21 cellular contexts compared by ENCODE assay signal in the genomic region with DNA sequence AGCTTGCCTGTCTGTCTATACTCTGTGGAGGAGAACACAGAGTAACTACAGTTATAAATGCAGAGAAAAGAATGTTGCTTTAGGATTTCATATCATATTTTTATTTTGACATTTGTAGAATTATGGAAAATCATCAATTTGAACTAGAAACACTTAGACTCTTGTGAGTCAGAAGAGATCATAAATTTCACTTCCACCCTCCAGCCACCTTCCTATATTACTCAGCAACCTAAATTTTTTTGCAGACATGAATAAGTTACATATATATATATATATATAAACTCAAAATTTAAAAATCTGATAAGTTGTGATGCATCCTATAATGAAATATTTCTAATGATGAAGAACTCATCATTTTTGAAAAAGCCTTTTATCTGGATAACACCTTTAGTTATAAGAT.
DNase-seq lines count a peak whose midpoint lies in the region; ATAC-seq, FAIRE-seq and TF ChIP-seq lines count a peak whose summit lies in the region.
"Had no signal": no experiment of that assay in that cellular context is flagged by ENCODE, and none has a peak within 500 bp of the region (broad histone marks: within the 10 kb centered on the region; RNA-seq: fewer than 3 reads in every experiment).

No MANE protein-coding gene starts in this region.

- H3K27me3 Mint-ChIP-seq in effector memory CD8-positive, alpha-beta T cell, result no peaks in the 10 kb centered on the region
- H3K27me3 Mint-ChIP-seq: B cell; CD4-positive, alpha-beta T cell had no signal

- POLR2A ChIA-PET in IMR-90 (lab: Charles Lee; ENCODE audit: unreplicated experiment) (no interaction called here), GM12878 (lab: Charles Lee) (interaction anchor here (0.7 kb wide), 1 partner anchor 50 kb away, joined by 3 read pairs; no protein-coding TSS in a partner anchor)

- H3K4ac ChIP-seq in IMR-90 (ENCODE audit: low read depth, low read length), result no peak overlapping the region

- peaks cover 9% of the 10 kb centered on the region for H3K79me2 ChIP-seq in GM12878 (ENCODE audit: control insufficient read depth, insufficient read depth, low read length)

- no peak overlapping the region for H2BK15ac ChIP-seq in IMR-90 (ENCODE audit: low read depth, low read length)

- H3K27me3 ChIP-seq in IMR-90 (ENCODE audit: control insufficient read depth, insufficient read depth, low read length), result no peaks in the 10 kb centered on the region
- H3K27me3 ChIP-seq in GM12878 (replicated peaks in 1 of 2; ENCODE audit: control insufficient read depth in 2 of 2, insufficient read depth in 2 of 2, low read length in 1 of 2), result no peaks in the 10 kb centered on the region
- H3K27me3 ChIP-seq: BLaER1 treated with 17β-estradiol and CSF1 and Interleukin-3, amounts not matched to agents 10 nM and 100 nM had no signal

- H3K4me1 ChIP-seq in IMR-90 (ENCODE audit: control insufficient read depth, insufficient read depth, low read length) (peaks cover 2% of the 10 kb centered on the region; the same call in 1 of the 2 replicates), GM12878 (ENCODE audit: control insufficient read depth, insufficient read depth, low read length) (peaks cover 25% of the 10 kb centered on the region)
- H3K4me1 ChIP-seq: Caco-2 had no signal

- no peak for TF ChIP-seq EP300 in GM12878 (IDR thresholded peaks at IDR 0.05; ENCODE audit: borderline replicate concordance in 1 of 2, control insufficient read depth in 1 of 2, low read depth in 2 of 2, low read length in 2 of 2)

- H4K91ac ChIP-seq in IMR-90 (ENCODE audit: insufficient read depth, low read depth, low read length), result no peak overlapping the region

- no peaks in the 10 kb centered on the region for H3K4me1 Mint-ChIP-seq in effector memory CD8-positive, alpha-beta T cell (ENCODE audit: low read depth in 2 of 2)
- H3K4me1 Mint-ChIP-seq: B cell had no signal

- no peak for ATAC-seq in IMR-90 (ENCODE audit: low read depth)
- ATAC-seq in GM12878, result peak; percentile 21; the same call in 1 of the 3 replicates
- no peak for ATAC-seq in HG03159 (IDR thresholded peaks at IDR 0.05; ENCODE audit: unreplicated experiment)
- ATAC-seq in effector memory CD8-positive, alpha-beta T cell (replicated peaks), result no peak
- ATAC-seq: A549; CD8-positive, alpha-beta T cell had no signal

- dilution Hi-C loops in IMR-90 (cut with HindIII; ENCODE audit: low sequenced_read_pairs, unreplicated experiment), result no loop called here

- no peak for FAIRE-seq in GM12891 (lab: Jason Lieb, UNC)
- FAIRE-seq in GM12878 (lab: Jason Lieb, UNC), result no peak
- FAIRE-seq: A549, D721Med, G401.6, GM18507 had no signal

- no peak for TF ChIP-seq RAD21 in IMR-90 (IDR thresholded peaks at IDR 0.05; ENCODE audit: low read length)
- no peak for TF ChIP-seq RAD21 in GM12878 (IDR thresholded peaks at IDR 0.05; ENCODE audit: insufficient read depth, low read depth, low read length)

- no peaks in the 10 kb centered on the region; a peak in 1 of 4 replicates for H3K79me1 ChIP-seq in IMR-90 (ENCODE audit: low read depth in 1 of 2, low read length in 2 of 2)

- no peak for TF ChIP-seq POLR2A in GM12891 (IDR thresholded peaks at IDR 0.05; ENCODE audit: low read depth, low read length)
- TF ChIP-seq POLR2A in IMR-90 (IDR thresholded peaks at IDR 0.05; ENCODE audit: low read depth, low read length), result no peak
- TF ChIP-seq POLR2A in GM12878 (IDR thresholded peaks at IDR 0.05; ENCODE audit: low read depth, low read length), result no peak

- peaks cover 6% of the 10 kb centered on the region in 2 donors for H3K9me3 Mint-ChIP-seq in effector memory CD8-positive, alpha-beta T cell

- H2BK20ac ChIP-seq in IMR-90 (ENCODE audit: low read depth, low read length), result no peak overlapping the region

- H3K9ac ChIP-seq in IMR-90 (ENCODE audit: low read depth, low read length), result no peak overlapping the region
- no peak overlapping the region for H3K9ac ChIP-seq in GM12878 (ENCODE audit: control insufficient read depth, insufficient read depth, low read length)
- H3K9ac ChIP-seq: BLaER1 treated with 17β-estradiol and CSF1 and Interleukin-3, amounts not matched to agents 10 nM and 100 nM had no signal

- SMC1A ChIA-PET in GM12878 (lab: Charles Lee; ENCODE audit: uncharacterized antibody, unreplicated experiment), result interaction anchor here (0.8 to 1.2 kb wide), 3 partner anchors 25 to 126 kb away, joined by 3 to 4 read pairs (median 3); no protein-coding TSS in a partner anchor

- H2AK5ac ChIP-seq in IMR-90 (ENCODE audit: low read depth, low read length), result no peak overlapping the region

- H3K4me3 Mint-ChIP-seq in effector memory CD8-positive, alpha-beta T cell, result no peak overlapping the region
- H3K4me3 Mint-ChIP-seq: B cell; CD4-positive, alpha-beta T cell; CD8-positive, alpha-beta T cell had no signal

- no peak overlapping the region for H3K56ac ChIP-seq in IMR-90 (ENCODE audit: extremely low read depth, insufficient read depth, low read length)

- in situ Hi-C loops in IMR-90 (cut with MboI; ENCODE audit: low sequenced_read_pairs), result no loop called here
- in situ Hi-C loops in GM12878 (cut with MboI), result no loop called here

- H2AK9ac ChIP-seq in IMR-90 (replicated peaks; ENCODE audit: low read depth, low read length, poor library complexity), result no peak overlapping the region

- H3K9me3 ChIP-seq in IMR-90 (ENCODE audit: control insufficient read depth, insufficient read depth, low read length) (no peaks in the 10 kb centered on the region), GM12878 (replicated peaks; ENCODE audit: control insufficient read depth, insufficient read depth, low read length) (peaks cover 4% of the 10 kb centered on the region; the same call in 2 of the 3 replicates)

- no peak overlapping the region for H4K5ac ChIP-seq in IMR-90 (ENCODE audit: low read depth, low read length)

- peaks cover 3% of the 10 kb centered on the region; the same call in 1 of the 2 replicates for H3K9me1 ChIP-seq in IMR-90 (ENCODE audit: insufficient read depth, low read length)

- intact Hi-C loops in IMR-90 (cut with micrococcal nuclease), result no loop called here
- intact Hi-C loops in GM12878 (cut with micrococcal nuclease; ENCODE audit: unreplicated experiment), result no loop called here

- H2BK120ac ChIP-seq in IMR-90 (ENCODE audit: low read depth, low read length), result no peak overlapping the region

- H4K20me1 ChIP-seq in IMR-90 (ENCODE audit: insufficient read depth, low read length) (no peaks in the 10 kb centered on the region), GM12878 (ENCODE audit: control insufficient read depth, insufficient read depth) (no peaks in the 10 kb centered on the region)
- H4K20me1 ChIP-seq: BLaER1 treated with 17β-estradiol and CSF1 and Interleukin-3, amounts not matched to agents 10 nM and 100 nM had no signal

- H3K23ac ChIP-seq in IMR-90 (ENCODE audit: low read depth, low read length), result peak overlapping the region; percentile 9; the same call in 1 of the 2 replicates

- no peak overlapping the region for H2AFZ ChIP-seq in IMR-90 (replicated peaks; ENCODE audit: low read length, poor library complexity)
- no peak overlapping the region for H2AFZ ChIP-seq in GM12878 (ENCODE audit: control insufficient read depth, low read depth, low read length)

- H3K36me3 Mint-ChIP-seq in effector memory CD8-positive, alpha-beta T cell (ENCODE audit: insufficient read depth), result no peaks in the 10 kb centered on the region
- H3K36me3 Mint-ChIP-seq: CD8-positive, alpha-beta T cell had no signal

- H4K8ac ChIP-seq in IMR-90 (ENCODE audit: low read depth in 2 of 2, low read length in 2 of 2), result no peak overlapping the region

- no peak overlapping the region for H3K4me3 ChIP-seq in IMR-90 (ENCODE audit: insufficient read depth, low read depth, low read length)
- no peak overlapping the region for H3K4me3 ChIP-seq in GM12878
- H3K4me3 ChIP-seq: A549; BLaER1 treated with 17β-estradiol and CSF1 and Interleukin-3, amounts not matched to agents 10 nM and 100 nM had no signal

- RAD21 ChIA-PET in GM12878 (lab: Charles Lee; ENCODE audit: unreplicated experiment), result no interaction called here

- BruUV-seq in IMR-90 (replicated peaks; lab: Mats Ljungman, UMichigan) (no TSS peak), GM12878 (replicated peaks; lab: Mats Ljungman, UMichigan) (no TSS peak)

- H3K4me2 ChIP-seq in IMR-90 (ENCODE audit: low read depth, low read length) (no peak overlapping the region), GM12878 (ENCODE audit: control insufficient read depth, insufficient read depth) (no peak overlapping the region)
- H3K4me2 ChIP-seq: A549; BLaER1 treated with 17β-estradiol and CSF1 and Interleukin-3, amounts not matched to agents 10 nM and 100 nM had no signal

- no peak overlapping the region for H3K18ac ChIP-seq in IMR-90 (ENCODE audit: low read depth, low read length)

- no peak overlapping the region for H3K14ac ChIP-seq in IMR-90 (replicated peaks; ENCODE audit: low read depth, low read length)

- no peak for DNase-seq in GM12891 (ENCODE audit: insufficient read length, low spot score)
- no peak for DNase-seq in IMR-90
- no peak for DNase-seq in GM12878 (ENCODE audit: low read depth, low spot score)
- DNase-seq in cortex of kidney (lab: John Stamatoyannopoulos, UW), result no peak
- no peak for DNase-seq in effector memory CD8-positive, alpha-beta T cell
- DNase-seq: AML-193; Caco-2; Calu3; CD4-positive, alpha-beta T cell; CD8-positive, alpha-beta T cell; DMS79 treated with DMSO at 0.1 percent for 48 hours; GF-D8 had no signal

- no peak overlapping the region for H3K27ac Mint-ChIP-seq in effector memory CD8-positive, alpha-beta T cell
- H3K27ac Mint-ChIP-seq: B cell; CD4-positive, alpha-beta T cell; CD8-positive, alpha-beta T cell had no signal

- H2BK5ac ChIP-seq in IMR-90 (ENCODE audit: low read depth, low read length, poor library complexity, severe bottlenecking), result no peak overlapping the region

- CTCF ChIA-PET in IMR-90 (lab: Yijun Ruan, JAX) (interaction anchor here (0.6 kb wide), 1 partner anchor 17 kb away, joined by 5 read pairs; no protein-coding TSS in a partner anchor), GM12878 (lab: Yijun Ruan, JAX) (no interaction called here)

- H3K36me3 ChIP-seq in IMR-90 (ENCODE audit: control insufficient read depth, insufficient read depth, low read length) (no peaks in the 10 kb centered on the region), GM12878 (ENCODE audit: control insufficient read depth in 2 of 2, insufficient read depth in 2 of 2, low read length in 1 of 2) (peaks cover 0 to 12% of the 10 kb centered on the region in 2 experiments; a peak in 3 of 4 replicates)
- H3K36me3 ChIP-seq: BLaER1 treated with 17β-estradiol and CSF1 and Interleukin-3, amounts not matched to agents 10 nM and 100 nM had no signal

- no peak overlapping the region for H3K27ac ChIP-seq in IMR-90 (ENCODE audit: insufficient read depth, low read length)
- H3K27ac ChIP-seq in GM12878 (ENCODE audit: control insufficient read depth, insufficient read depth), result peak overlapping the region; percentile 40; the same call in 1 of the 2 replicates
- H3K27ac ChIP-seq: 22Rv1; A549; BLaER1 treated with 17β-estradiol and CSF1 and Interleukin-3, amounts not matched to agents 10 nM and 100 nM; C4-2B had no signal

- no peak for TF ChIP-seq CTCF in IMR-90 (conservative IDR thresholded peaks at IDR 0.05; ENCODE audit: low read depth, low read length)
- no peak for TF ChIP-seq CTCF in GM12878 (IDR thresholded peaks at IDR 0.05 in 2 of 3, conservative IDR thresholded peaks at IDR 0.05 in 1 of 3; ENCODE audit: control insufficient read depth in 2 of 3, extremely low read depth in 1 of 3, insufficient read depth in 1 of 3, low read depth in 3 of 3, low read length in 3 of 3)
